8 cellular contexts compared by ENCODE assay signal in genomic region chr19:7942981-7943443, GRCh38.
DNase-seq lines count a peak whose midpoint lies in the region; ATAC-seq and TF ChIP-seq lines count a peak whose summit lies in the region.

No MANE protein-coding gene starts in this region.

- H3K9me3 Mint-ChIP-seq in T-helper 2 cell treated with Interferon-gamma antibody and Interleukin-4, amounts not matched to agents 5 μg/mL and 100 μg/mL, for 36 hours = no peaks in the 10 kb centered on the region

- peak overlapping the region; percentile 97 for H3K27ac Mint-ChIP-seq in T-helper 2 cell treated with Interferon-gamma antibody and Interleukin-4, amounts not matched to agents 5 μg/mL and 100 μg/mL, for 36 hours

- no peaks in the 10 kb centered on the region for H3K27me3 Mint-ChIP-seq in T-helper 2 cell treated with Interferon-gamma antibody and Interleukin-4, amounts not matched to agents 5 μg/mL and 100 μg/mL, for 36 hours (ENCODE audit: low read depth)

- CTCF ChIA-PET in HEK293T (lab: Yijun Ruan, JAX) = interaction anchor here (0.6 to 2.8 kb wide), 4 partner anchors 14 to 74 kb away, joined by 3 to 29 read pairs (median 6); no protein-coding TSS in a partner anchor

- H3K4me1 Mint-ChIP-seq in T-helper 2 cell treated with Interferon-gamma antibody and Interleukin-4, amounts not matched to agents 5 μg/mL and 100 μg/mL, for 36 hours (ENCODE audit: low read depth) = peaks cover 22% of the 10 kb centered on the region

- H3K36me3 ChIP-seq in neutrophil = no peaks in the 10 kb centered on the region

- no peak for ATAC-seq in HG03565 (IDR thresholded peaks at IDR 0.05; ENCODE audit: unreplicated experiment)

- no peaks in the 10 kb centered on the region for H3K9me3 ChIP-seq in neutrophil

- TF ChIP-seq CTCF in neutrophil (IDR thresholded peaks at IDR 0.05) = no peak

- POLR2A ChIA-PET in HEK293T (lab: Yijun Ruan, JAX) = interaction anchor here (0.5 to 2.5 kb wide), 22 partner anchors 8 to 470 kb away, joined by 3 to 32 read pairs (median 4); partner anchors contain the start of genes ELAVL1, MAP2K7, MARCHF2 and SNAPC2

- H3K4me1 ChIP-seq in neutrophil (ENCODE audit: control insufficient read depth in 1 of 2, insufficient read depth in 1 of 2, low read depth in 1 of 2, low read length in 1 of 2) = peaks cover 17 to 23% of the 10 kb centered on the region in 2 experiments

- H3K27me3 ChIP-seq in neutrophil = no peaks in the 10 kb centered on the region

- H3K27ac ChIP-seq in epithelial cell of prostate (peak overlapping the region; percentile 83), neutrophil (peak overlapping the region; percentile 82)

- peak overlapping the region; percentile 97 for H3K4me3 Mint-ChIP-seq in T-helper 2 cell treated with Interferon-gamma antibody and Interleukin-4, amounts not matched to agents 5 μg/mL and 100 μg/mL, for 36 hours

- DNase-seq in T-helper 2 cell treated with Interferon-gamma antibody and Interleukin-4, amounts not matched to agents 5 μg/mL and 100 μg/mL, for 36 hours (ENCODE audit: low spot score) = no peak
- no peak for DNase-seq in T-helper 2 cell
- DNase-seq in OCI-M1 (lab: John Stamatoyannopoulos, UW) = peak; percentile 40
- no peak for DNase-seq in epithelial cell of prostate (ENCODE audit: low read depth, low spot score)
- DNase-seq in GF-D8 (lab: John Stamatoyannopoulos, UW) = no peak
- no peak for DNase-seq in HEK293T (ENCODE audit: extremely low spot score)

- peak overlapping the region; percentile 76 for H3K4me3 ChIP-seq in neutrophil (ENCODE audit: low read depth in 1 of 2, low read length in 1 of 2)

- H3K36me3 Mint-ChIP-seq in T-helper 2 cell treated with Interferon-gamma antibody and Interleukin-4, amounts not matched to agents 5 μg/mL and 100 μg/mL, for 36 hours (ENCODE audit: low read depth) = peaks cover 10% of the 10 kb centered on the region

TF ChIP-seq in HEK293T, 16 proteins besides CTCF, POLR2A, EP300 and RAD21:
- TF ChIP-seq CTBP1 (IDR thresholded peaks at IDR 0.05; ENCODE audit: borderline replicate concordance) = no peak
- TF ChIP-seq ARNT (IDR thresholded peaks at IDR 0.05) = no peak
- TF ChIP-seq HDGF (IDR thresholded peaks at IDR 0.05; ENCODE audit: borderline replicate concordance) = no peak
- TF ChIP-seq FOXK2 (IDR thresholded peaks at IDR 0.05) = no peak
- no peak for TF ChIP-seq SP1 (IDR thresholded peaks at IDR 0.05)
- no peak for TF ChIP-seq FOXM1 (IDR thresholded peaks at IDR 0.05; ENCODE audit: borderline replicate concordance)
- TF ChIP-seq L3MBTL2 (conservative IDR thresholded peaks at IDR 0.05) = no peak
- no peak for TF ChIP-seq TARDBP (IDR thresholded peaks at IDR 0.05)
- TF ChIP-seq FOXA1 (IDR thresholded peaks at IDR 0.05) = no peak
- TF ChIP-seq SUZ12 (IDR thresholded peaks at IDR 0.05) = no peak
- TF ChIP-seq LEF1 (IDR thresholded peaks at IDR 0.05; ENCODE audit: borderline replicate concordance) = no peak
- TF ChIP-seq BHLHE40 (IDR thresholded peaks at IDR 0.05; ENCODE audit: borderline replicate concordance) = no peak
